ENCODE assay signal across 24 cellular contexts in genomic region chr20:42261766-42262165, GRCh38.
DNase-seq lines count a peak whose midpoint lies in the region; ATAC-seq, FAIRE-seq and TF ChIP-seq lines count a peak whose summit lies in the region.
"Had no signal": no experiment of that assay in that cellular context is flagged by ENCODE, and none has a peak within 500 bp of the region (broad histone marks: within the 10 kb centered on the region; RNA-seq: fewer than 3 reads in every experiment).

No MANE protein-coding gene starts in this region.

- peak; percentile 55 for DNase-seq in D341Med (ENCODE audit: low spot score)
- DNase-seq in HTR-8/SVneo (ENCODE audit: insufficient read length, low spot score), result no peak
- peak; percentile 85 for DNase-seq in WERI-Rb-1
- DNase-seq in neuronal stem cell (ENCODE audit: low spot score), result no peak
- DNase-seq in pons (ENCODE audit: low spot score), result no peak
- DNase-seq: 8988T; ACHN; AML-193; BE2C; CD4-positive, alpha-beta T cell; CD8-positive, alpha-beta memory T cell; DMS153; DND-41; GOT3; HFFc6 had no signal

- H2BK120ac ChIP-seq in neuronal stem cell (ENCODE audit: low read depth, low read length), result no peak overlapping the region

- no peak overlapping the region for H2BK12ac ChIP-seq in neuronal stem cell (ENCODE audit: low read length)

- no peaks in the 10 kb centered on the region for H3K36me3 ChIP-seq in WERI-Rb-1
- no peaks in the 10 kb centered on the region for H3K36me3 ChIP-seq in neuronal stem cell (replicated peaks in 1 of 2; ENCODE audit: control insufficient read depth in 2 of 2, insufficient read depth in 2 of 2, low read length in 2 of 2)
- H3K36me3 ChIP-seq: BE2C; BLaER1 treated with 17β-estradiol and CSF1 and Interleukin-3, amounts not matched to agents 10 nM and 100 nM; HAP-1 had no signal

- peak overlapping the region; percentile 11 for H3K18ac ChIP-seq in neuronal stem cell (ENCODE audit: low read length)

- no peaks in the 10 kb centered on the region for H3K79me1 ChIP-seq in neuronal stem cell (ENCODE audit: low read depth, low read length)

- H2BK15ac ChIP-seq in neuronal stem cell (ENCODE audit: low read length), result no peak overlapping the region

- no peak overlapping the region for H4K8ac ChIP-seq in neuronal stem cell (ENCODE audit: low read depth, low read length)

- H3K4ac ChIP-seq in neuronal stem cell (ENCODE audit: low read length), result no peak overlapping the region

- peak; percentile 51 for FAIRE-seq in HTR-8/SVneo (lab: Jason Lieb, UNC)
- FAIRE-seq: A549, G401.6, GM12878, GM19239, H54 had no signal

- no peak overlapping the region for H3K14ac ChIP-seq in neuronal stem cell (ENCODE audit: low read length)

- no peak overlapping the region for H3K4me2 ChIP-seq in neuronal stem cell (ENCODE audit: insufficient read depth, low read length, poor library complexity, severe bottlenecking)
- H3K4me2 ChIP-seq: A549; BLaER1 treated with 17β-estradiol and CSF1 and Interleukin-3, amounts not matched to agents 10 nM and 100 nM had no signal

- peak overlapping the region; percentile 86 for H3K27ac ChIP-seq in WERI-Rb-1
- H3K27ac ChIP-seq in neuronal stem cell (replicated peaks; ENCODE audit: low read length), result no peak overlapping the region
- H3K27ac ChIP-seq: A549; BLaER1 treated with 17β-estradiol and CSF1 and Interleukin-3, amounts not matched to agents 10 nM and 100 nM had no signal

- no peak overlapping the region for H2AK5ac ChIP-seq in neuronal stem cell (ENCODE audit: low read depth, low read length)

- no CpG with 5 or more reads among the region's 6 CpGs for WGBS in neuronal stem cell (ENCODE audit: extremely low coverage in 2 of 2, insufficient read length in 2 of 2, insufficient replicate concordance in 1 of 2), 2 donors

- no peaks in the 10 kb centered on the region for H3K27me3 ChIP-seq in WERI-Rb-1 (ENCODE audit: insufficient read depth, low read depth, severe bottlenecking)
- no peaks in the 10 kb centered on the region for H3K27me3 ChIP-seq in neuronal stem cell (ENCODE audit: control insufficient read depth in 3 of 3, insufficient read depth in 3 of 3, low read depth in 1 of 3, low read length in 3 of 3)
- H3K27me3 ChIP-seq: BLaER1 treated with 17β-estradiol and CSF1 and Interleukin-3, amounts not matched to agents 10 nM and 100 nM had no signal

- TF ChIP-seq CTCF in WERI-Rb-1 (IDR thresholded peaks at IDR 0.05; ENCODE audit: low read depth, low read length), result no peak

- H3K4me3 ChIP-seq in WERI-Rb-1 (ENCODE audit: low read depth, low read length), result 0 out of 2 replicates have a peak overlapping the region, but pooled peaks have one; percentile 2
- H3K4me3 ChIP-seq in neuronal stem cell (ENCODE audit: low read length in 2 of 2), result no peak overlapping the region
- H3K4me3 ChIP-seq: A549; BLaER1 treated with 17β-estradiol and CSF1 and Interleukin-3, amounts not matched to agents 10 nM and 100 nM; GM12878; HAP-1 had no signal

- no peak overlapping the region for H2BK5ac ChIP-seq in neuronal stem cell (ENCODE audit: low read length)

- H2AFZ ChIP-seq in neuronal stem cell (ENCODE audit: low read length), result no peak overlapping the region

- H3K23ac ChIP-seq in neuronal stem cell (ENCODE audit: low read depth, low read length, poor library complexity), result no peak overlapping the region

- H4K91ac ChIP-seq in neuronal stem cell (ENCODE audit: low read depth, low read length, poor library complexity), result no peak overlapping the region

- H3K4me1 ChIP-seq in neuronal stem cell (ENCODE audit: control insufficient read depth in 2 of 2, insufficient read depth in 1 of 2, low read depth in 1 of 2, low read length in 2 of 2), result peaks cover 0 to 7% of the 10 kb centered on the region in 2 donors
- H3K4me1 ChIP-seq: A549; BE2C; BLaER1 treated with 17β-estradiol and CSF1 and Interleukin-3, amounts not matched to agents 10 nM and 100 nM; HAP-1 had no signal

- no peak overlapping the region for H3K9ac ChIP-seq in neuronal stem cell (ENCODE audit: low read depth, low read length, poor library complexity)
- H3K9ac ChIP-seq: BLaER1 treated with 17β-estradiol and CSF1 and Interleukin-3, amounts not matched to agents 10 nM and 100 nM had no signal

- no peaks in the 10 kb centered on the region for H3K9me3 ChIP-seq in WERI-Rb-1 (ENCODE audit: severe bottlenecking)
- H3K9me3 ChIP-seq in neuronal stem cell (replicated peaks in 1 of 2; ENCODE audit: control insufficient read depth in 2 of 2, insufficient read depth in 1 of 2, low read depth in 1 of 2, low read length in 2 of 2), result no peaks in the 10 kb centered on the region
- H3K9me3 ChIP-seq: A549; BE2C; BLaER1 treated with 17β-estradiol and CSF1 and Interleukin-3, amounts not matched to agents 10 nM and 100 nM; HAP-1 had no signal

- ATAC-seq in GM19395 (IDR thresholded peaks at IDR 0.05; ENCODE audit: unreplicated experiment) (no peak), HG03108 (IDR thresholded peaks at IDR 0.05; ENCODE audit: unreplicated experiment) (no peak)
- ATAC-seq: A549, GM12878 had no signal

Comparison
In these comparisons a context has a peak if more than half of its experiments do, and no peak if none do; other contexts are left out.
1. DNase-seq: peak in D341Med (single experiment) and WERI-Rb-1 (single experiment); none in HTR-8/SVneo (single experiment), neuronal stem cell (single experiment) and pons (single experiment).